In genomic region chr4:88792268-88792781, GRCh38 we compare ENCODE assay signal across 8 cellular contexts.
DNase-seq lines count a peak whose midpoint lies in the region; ATAC-seq, FAIRE-seq and TF ChIP-seq lines count a peak whose summit lies in the region.

No MANE protein-coding gene starts in this region.

- DNase-seq in GM04503 (ENCODE audit: low read depth): peak; percentile 67
- peak; percentile 71 for DNase-seq in LHCN-M2 (ENCODE audit: low read depth)
- peak; percentile 91 for DNase-seq in fibroblast of peridontal ligament (ENCODE audit: extremely low read depth)
- DNase-seq in superior temporal gyrus (ENCODE audit: extremely low spot score): peak; percentile 65
- DNase-seq in G401 (ENCODE audit: low spot score): no peak
- DNase-seq in GOT3 (lab: John Stamatoyannopoulos, UW): no peak
- DNase-seq in GM12892 (ENCODE audit: insufficient read length): no peak

- FAIRE-seq in GM12892 (lab: Jason Lieb, UNC): no peak

- in situ Hi-C loops in G401 (cut with HindIII; ENCODE audit: low sequenced_read_pairs): no loop called here

- ATAC-seq in GM21786 (IDR thresholded peaks at IDR 0.05; ENCODE audit: unreplicated experiment): peak; percentile 78

- no peak for TF ChIP-seq POLR2A in GM12892 (IDR thresholded peaks at IDR 0.05; ENCODE audit: low read depth, low read length)

Comparison
In these comparisons a context has a peak if more than half of its experiments do, and no peak if none do; other contexts are left out.
1. DNase-seq: peak in GM04503 (single experiment), LHCN-M2 (single experiment), fibroblast of peridontal ligament (single experiment) and superior temporal gyrus (single experiment); none in G401 (single experiment), GOT3 (single experiment) and GM12892 (single experiment).